In genomic region chr3:49424816-49425215, GRCh38 we compare ENCODE assay signal across 25 cellular contexts.
"Had no signal": no experiment of that assay in that cellular context is flagged by ENCODE, and none has a peak within 500 bp of the region (broad histone marks: within the 10 kb centered on the region; RNA-seq: fewer than 3 reads in every experiment).

No MANE protein-coding gene starts in this region.

- H3K27me3 ChIP-seq: foreskin keratinocyte, upper lobe of right lung had no signal

- H3K9me3 Mint-ChIP-seq: activated B cell treated with CpG ODN at 0.5 μM for 24 hours; brain; dendritic cell treated with granulocyte-macrophage colony-stimulating factor and Interleukin-4, amounts not matched to agents 40 ng/mL and 50 ng/mL, for 4 days; immature natural killer cell; nephron progenitor cell had no signal

- H3K27me3 Mint-ChIP-seq: activated B cell treated with CpG ODN at 0.5 μM for 24 hours; activated CD4-positive, alpha-beta T cell treated with anti-CD3 and anti-CD28 coated beads for 36 hours; dendritic cell treated with granulocyte-macrophage colony-stimulating factor and Interleukin-4, amounts not matched to agents 40 ng/mL and 50 ng/mL, for 4 days had no signal

- H3K9ac ChIP-seq: parathyroid adenoma had no signal

- H3K27ac Mint-ChIP-seq: activated B cell treated with CpG ODN at 0.5 μM for 24 hours; activated CD4-positive, alpha-beta T cell treated with anti-CD3 and anti-CD28 coated beads for 36 hours; dendritic cell treated with granulocyte-macrophage colony-stimulating factor and Interleukin-4, amounts not matched to agents 40 ng/mL and 50 ng/mL, for 4 days; nephron progenitor cell had no signal

- ATAC-seq: activated CD4-positive, alpha-beta T cell treated with anti-CD3 and anti-CD28 coated beads for 36 hours; foreskin keratinocyte; left lobe of liver; sciatic nerve; SK-N-SH treated with all-trans-retinoic acid at 6 μM for 48 hours; upper lobe of right lung had no signal

- H3K4me3 ChIP-seq: lung, thoracic aorta, upper lobe of right lung had no signal

- H3K27ac ChIP-seq: foreskin keratinocyte, parathyroid adenoma, thoracic aorta, upper lobe of right lung had no signal

- H3K4me3 Mint-ChIP-seq: activated B cell treated with CpG ODN at 0.5 μM for 24 hours; activated CD4-positive, alpha-beta T cell treated with anti-CD3 and anti-CD28 coated beads for 36 hours; dendritic cell treated with granulocyte-macrophage colony-stimulating factor and Interleukin-4, amounts not matched to agents 40 ng/mL and 50 ng/mL, for 4 days; nephron progenitor cell had no signal

- DNase-seq: activated B cell treated with CpG ODN at 0.5 μM for 24 hours; activated CD4-positive, alpha-beta T cell treated with anti-CD3 and anti-CD28 coated beads for 36 hours; activated CD4-positive, alpha-beta T cell treated with anti-CD3 and anti-CD28 coated beads, Interleukin-2, amount 50 U/mL, for 4 hours; activated gamma-delta T cell treated with Interleukin-2 at 50 U/mL for 16 hours; activated T-cell treated with anti-CD3 and anti-CD28 coated beads for 4 hours; aorta; caudate nucleus; effector CD4-positive, alpha-beta T cell; foreskin keratinocyte; immature natural killer cell; nephron progenitor cell; nucleus accumbens; small intestine; stimulated activated CD4-positive, alpha-beta T cell treated with anti-CD3 and anti-CD28 coated beads, Interleukin-15, amount 100 ng/mL, for 24 hours; stimulated activated naive CD4-positive, alpha-beta T cell; T-helper 9 cell; upper lobe of right lung had no signal

- H3K9me3 ChIP-seq: thoracic aorta, upper lobe of right lung had no signal
